In the genomic region with DNA sequence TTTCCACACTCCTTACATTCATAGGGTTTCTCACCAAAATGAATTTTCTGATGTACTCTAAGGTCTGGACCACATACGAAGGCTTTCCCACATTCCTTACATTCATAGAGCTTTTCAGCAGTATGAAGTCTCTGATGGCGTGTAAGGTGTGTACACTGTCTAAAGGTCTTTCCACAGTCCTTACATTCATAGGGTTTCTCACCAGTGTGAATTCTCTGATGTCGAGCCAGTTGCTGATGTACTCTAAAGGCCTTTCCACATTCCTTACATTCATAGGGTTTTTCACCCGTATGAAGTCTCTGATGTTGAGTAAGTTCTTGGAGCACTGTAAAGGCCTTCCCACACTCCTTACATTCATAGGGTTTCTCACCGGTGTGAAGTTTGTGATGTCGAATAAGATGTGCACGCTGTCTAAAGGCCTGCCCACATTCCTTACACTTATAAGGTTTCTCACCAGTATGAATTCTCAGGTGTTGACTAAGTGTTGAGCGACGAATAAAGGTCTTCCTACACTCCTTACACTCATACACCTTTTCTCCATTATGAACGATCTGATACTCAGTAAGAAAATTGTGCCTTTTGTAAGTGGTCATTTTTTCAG, we compare ENCODE assay signal across 20 cellular contexts.
"Had no signal": no experiment of that assay in that cellular context is flagged by ENCODE, and none has a peak within 500 bp of the region (broad histone marks: within the 10 kb centered on the region; RNA-seq: fewer than 3 reads in every experiment).

No MANE protein-coding gene starts in this region.

- H3K4me1 Mint-ChIP-seq: naive thymus-derived CD8-positive, alpha-beta T cell; nephron progenitor cell; stimulated activated naive B cell treated with anti-CD40 and anti-IgM and Interleukin-4, amounts not matched to agents 10 μg/mL and 1 μg/mL and 100 μg/mL, for 72 hours had no signal

- H3K36me3 ChIP-seq: prostate gland, uterus had no signal

- H3K4me1 ChIP-seq: prostate gland, right atrium auricular region, suprapubic skin, transverse colon, upper lobe of right lung, uterus had no signal

- H3K27ac ChIP-seq: coronary artery, prostate gland, right atrium auricular region, suprapubic skin, transverse colon, upper lobe of right lung, uterus had no signal

- H3K4me3 Mint-ChIP-seq: naive thymus-derived CD8-positive, alpha-beta T cell; nephron progenitor cell; stimulated activated naive B cell treated with anti-CD40 and anti-IgM and Interleukin-4, amounts not matched to agents 10 μg/mL and 1 μg/mL and 100 μg/mL, for 72 hours; stimulated activated naive CD8-positive, alpha-beta T cell treated with anti-CD3 and anti-CD28 coated beads, Interleukin-15, Interleukin-2, amounts not matched to agents 100 ng/mL and 50 ng/mL, for 24 hours had no signal

- ATAC-seq: left ventricle myocardium superior; naive thymus-derived CD8-positive, alpha-beta T cell; stimulated activated naive B cell treated with anti-CD40 and anti-IgM and Interleukin-4, amounts not matched to agents 10 μg/mL and 1 μg/mL and 100 μg/mL, for 72 hours; upper lobe of right lung had no signal

- H3K9me3 ChIP-seq: prostate gland had no signal

- H3K27me3 Mint-ChIP-seq: naive thymus-derived CD8-positive, alpha-beta T cell; stimulated activated naive B cell treated with anti-CD40 and anti-IgM and Interleukin-4, amounts not matched to agents 10 μg/mL and 1 μg/mL and 100 μg/mL, for 72 hours; stimulated activated naive CD8-positive, alpha-beta T cell treated with anti-CD3 and anti-CD28 coated beads, Interleukin-15, Interleukin-2, amounts not matched to agents 100 ng/mL and 50 ng/mL, for 24 hours had no signal

- H3K27me3 ChIP-seq: right atrium auricular region, suprapubic skin, transverse colon, upper lobe of right lung, uterus had no signal

- H3K4me3 ChIP-seq: coronary artery, lung, prostate gland, right atrium auricular region, suprapubic skin, transverse colon, upper lobe of right lung, uterus had no signal

- DNase-seq: dermis blood vessel endothelial cell; effector memory CD4-positive, alpha-beta T cell; left ventricle myocardium superior; midbrain; naive thymus-derived CD8-positive, alpha-beta T cell; nephron progenitor cell; nucleus accumbens; small intestine; stimulated activated CD4-positive, alpha-beta T cell treated with anti-CD3 and anti-CD28 coated beads, Interleukin-15, amount 100 ng/mL, for 24 hours; stimulated activated CD4-positive, alpha-beta T cell treated with anti-CD3 and anti-CD28 coated beads, Interleukin-2, amount 100 ng/mL, for 48 hours; stimulated activated naive B cell treated with anti-CD40 and anti-IgM and Interleukin-4, amounts not matched to agents 10 μg/mL and 1 μg/mL and 100 μg/mL, for 72 hours; transverse colon; upper lobe of right lung; uterus had no signal

- H3K27ac Mint-ChIP-seq: naive thymus-derived CD8-positive, alpha-beta T cell; nephron progenitor cell; stimulated activated naive B cell treated with anti-CD40 and anti-IgM and Interleukin-4, amounts not matched to agents 10 μg/mL and 1 μg/mL and 100 μg/mL, for 72 hours; stimulated activated naive CD8-positive, alpha-beta T cell treated with anti-CD3 and anti-CD28 coated beads, Interleukin-15, Interleukin-2, amounts not matched to agents 100 ng/mL and 50 ng/mL, for 24 hours had no signal
